ENCODE assay signal across 8 cellular contexts in genomic region chr9:83937861-83938455, GRCh38. TPM values are rescaled to one million over a fixed set of nuclear protein-coding genes. Genes with fewer than 3 reads are reported as not detected.
DNase-seq lines count a peak whose midpoint lies in the region; ATAC-seq and TF ChIP-seq lines count a peak whose summit lies in the region.

No MANE protein-coding gene starts in this region.

- ATAC-seq in GM21367 (IDR thresholded peaks at IDR 0.05; ENCODE audit: unreplicated experiment) (peak; percentile 52), T-cell (replicated peaks in 1 of 4) (peak; percentile 60 to 71 (median 62)), GM21515 (IDR thresholded peaks at IDR 0.05; ENCODE audit: unreplicated experiment) (no peak)

- peak; percentile 54 to 77 for DNase-seq in NCI-H2081 (lab: John Stamatoyannopoulos, UW)
- no peak for DNase-seq in NCI-H2081 treated with DMSO at 0.1 percent for 48 hours (lab: John Stamatoyannopoulos, UW)
- peak; percentile 75 for DNase-seq in M059J (ENCODE audit: low read depth)
- DNase-seq in T-cell: peak in 18 of 34 experiments; percentile 2 to 48 (median 13)
- DNase-seq in endothelial cell (ENCODE audit: low spot score): peak; percentile 43
- DNase-seq in mesothelial cell of epicardium (ENCODE audit: low spot score in 2 of 2, unreplicated experiment in 2 of 2): no peak

- H3K27ac Mint-ChIP-seq in T-cell (no peak overlapping the region), endothelial cell (ENCODE audit: unreplicated experiment) (no peak overlapping the region), mesothelial cell of epicardium (no peak overlapping the region)

- peaks cover 0 to 4% (median 0%) of the 10 kb centered on the region in 3 donors for H3K4me1 Mint-ChIP-seq in T-cell
- peaks cover 20% of the 10 kb centered on the region for H3K4me1 Mint-ChIP-seq in endothelial cell (ENCODE audit: unreplicated experiment)
- peaks cover 19% of the 10 kb centered on the region for H3K4me1 Mint-ChIP-seq in mesothelial cell of epicardium

- H3K36me3 Mint-ChIP-seq in T-cell (peaks cover 31% of the 10 kb centered on the region), endothelial cell (ENCODE audit: low read depth, unreplicated experiment) (no peaks in the 10 kb centered on the region), mesothelial cell of epicardium (peaks cover 6% of the 10 kb centered on the region)

- POLR2A ChIA-PET in T-cell (lab: Charles Lee): interaction anchor here in 1 of 2 donors (0.6 kb wide), 1 partner anchor 1803 kb away, joined by 4 read pairs; no protein-coding TSS in a partner anchor

- H3K27me3 Mint-ChIP-seq in T-cell (no peaks in the 10 kb centered on the region), endothelial cell (ENCODE audit: unreplicated experiment) (peaks cover 1% of the 10 kb centered on the region), mesothelial cell of epicardium (ENCODE audit: low read depth) (no peaks in the 10 kb centered on the region)

- CTCF ChIA-PET in T-cell (lab: Charles Lee): interaction anchor here (1.1 to 2.2 kb wide), 4 partner anchors 235 to 375 kb away, joined by 3 to 12 read pairs (median 6); no protein-coding TSS in a partner anchor

- TF ChIP-seq CTCF in endothelial cell (IDR thresholded peaks at IDR 0.05; ENCODE audit: unreplicated experiment) (peak; percentile 86), mesothelial cell of epicardium (IDR thresholded peaks at IDR 0.05; ENCODE audit: unreplicated experiment) (peak; percentile 72)

- H3K9me3 Mint-ChIP-seq in T-cell (no peaks in the 10 kb centered on the region), endothelial cell (ENCODE audit: unreplicated experiment) (no peaks in the 10 kb centered on the region), mesothelial cell of epicardium (no peaks in the 10 kb centered on the region)

- H3K4me3 Mint-ChIP-seq in T-cell (no peak overlapping the region), endothelial cell (ENCODE audit: unreplicated experiment) (no peak overlapping the region), mesothelial cell of epicardium (no peak overlapping the region)

RNA-seq across cellular contexts. Expression of gene KIF27, which starts 16.7 kb away (rescaled TPM):
- 2.3 and 2.5 TPM in 2 replicates for total RNA-seq in M059J (2014; rRNA removed; shearing (Covaris generic))
- total RNA-seq in T-cell (1 to 10 TPM; 3.3 to 5.6 (median 4.5) TPM), endothelial cell (ENCODE audit: unreplicated experiment) (6.5 TPM), mesothelial cell of epicardium (11.6 to 13.7 TPM (median 13.2 TPM) in 3 replicates)

RNA-seq across cellular contexts. Expression of gene HNRNPK, which starts 42.1 kb away (rescaled TPM):
- 632 and 762 TPM in 2 replicates for total RNA-seq in M059J (2014; rRNA removed; shearing (Covaris generic))
- total RNA-seq in T-cell: 100 to 1,000 TPM; 459 to 671 (median 508) TPM
- 614 TPM for total RNA-seq in endothelial cell (ENCODE audit: unreplicated experiment)
- total RNA-seq in mesothelial cell of epicardium: 672 to 696 TPM (median 682 TPM) in 3 replicates

RNA-seq across cellular contexts. Expression of gene RMI1, which starts 42.6 kb away (rescaled TPM):
- total RNA-seq in M059J (2014; rRNA removed; shearing (Covaris generic)): 12.2 and 27.7 TPM in 2 replicates
- total RNA-seq in T-cell: 1 to 10 TPM; 2.3 to 6.9 (median 5.3) TPM
- total RNA-seq in endothelial cell (ENCODE audit: unreplicated experiment): 11.5 TPM
- total RNA-seq in mesothelial cell of epicardium: 8.8 to 9.8 TPM (median 9.2 TPM) in 3 replicates

Comparison
In these comparisons a context has a peak if more than half of its experiments do, and no peak if none do; other contexts are left out.
1. DNase-seq: peak in NCI-H2081 (2 of 2), M059J (single experiment), T-cell (18 of 34) and endothelial cell (single experiment); none in NCI-H2081 treated with DMSO at 0.1 percent for 48 hours (single experiment) and mesothelial cell of epicardium (0 of 2).